In genomic region chr2:239326831-239327535, GRCh38 we compare ENCODE assay signal across 8 cellular contexts.
DNase-seq lines count a peak whose midpoint lies in the region; ATAC-seq and TF ChIP-seq lines count a peak whose summit lies in the region.

No MANE protein-coding gene starts in this region.

- no peaks in the 10 kb centered on the region for H3K27me3 Mint-ChIP-seq in CD8-positive, alpha-beta memory T cell

- no peaks in the 10 kb centered on the region for H3K27me3 ChIP-seq in CD8-positive, alpha-beta memory T cell (ENCODE audit: insufficient read depth, low read length, poor library complexity, severe bottlenecking)

- H3K4me3 Mint-ChIP-seq in CD8-positive, alpha-beta memory T cell: peak overlapping the region in 3 of 7 donors; percentile 16 to 28 (median 26)

- peak; percentile 79 for ATAC-seq in HG03097 (IDR thresholded peaks at IDR 0.05; ENCODE audit: low FRiP score, unreplicated experiment)
- ATAC-seq in GM21360 (IDR thresholded peaks at IDR 0.05; ENCODE audit: unreplicated experiment): no peak

- peaks cover 56% of the 10 kb centered on the region for H3K4me1 ChIP-seq in CD8-positive, alpha-beta memory T cell (ENCODE audit: insufficient read depth, low read length)

- TF ChIP-seq CTCF in epithelial cell of esophagus (IDR thresholded peaks at IDR 0.05; ENCODE audit: insufficient read depth, low read depth, low read length, missing control alignments): no peak

- H3K27ac Mint-ChIP-seq in CD8-positive, alpha-beta memory T cell: peak overlapping the region; percentile 72 to 94 (median 87)

- H3K36me3 Mint-ChIP-seq in CD8-positive, alpha-beta memory T cell: peaks cover 0 to 8% (median 1%) of the 10 kb centered on the region in 3 donors

- no peak overlapping the region for H3K27ac ChIP-seq in CD8-positive, alpha-beta memory T cell (ENCODE audit: low read depth, low read length)

- H3K4me3 ChIP-seq in CD8-positive, alpha-beta memory T cell (ENCODE audit: low read length): no peak overlapping the region
- H3K4me3 ChIP-seq in epithelial cell of esophagus (ENCODE audit: low read length): no peak overlapping the region

- H3K9me3 Mint-ChIP-seq in CD8-positive, alpha-beta memory T cell: no peaks in the 10 kb centered on the region

- H3K36me3 ChIP-seq in CD8-positive, alpha-beta memory T cell (ENCODE audit: insufficient read depth, low read length): no peaks in the 10 kb centered on the region

- POLR2A ChIA-PET in CD8-positive, alpha-beta memory T cell (lab: Charles Lee): no interaction called here

- no peaks in the 10 kb centered on the region for H3K9me3 ChIP-seq in CD8-positive, alpha-beta memory T cell (ENCODE audit: low read length)

- DNase-seq in CD8-positive, alpha-beta memory T cell: peak; percentile 26 to 76 (median 52)
- DNase-seq in activated CD4-positive, alpha-beta T cell treated with anti-CD3 and anti-CD28 coated beads, Interleukin-2, amount 50 U/mL, for 48 hours: peak; percentile 69 to 78
- DNase-seq in epithelial cell of esophagus (ENCODE audit: low read depth): peak; percentile 56
- DNase-seq in stimulated activated CD4-positive, alpha-beta T cell treated with anti-CD3 and anti-CD28 coated beads, Interleukin-1b, Interleukin-23, amount 100 ng/mL, for 48 hours: peak; percentile 83
- no peak for DNase-seq in NCI-H524 treated with DMSO at 0.1 percent for 48 hours (lab: John Stamatoyannopoulos, UW)
- DNase-seq in CD1c-positive myeloid dendritic cell (ENCODE audit: extremely low spot score): no peak

- H3K4me1 Mint-ChIP-seq in CD8-positive, alpha-beta memory T cell: peaks cover 47 to 66% (median 64%) of the 10 kb centered on the region in 3 donors

- CTCF ChIA-PET in CD8-positive, alpha-beta memory T cell (lab: Charles Lee): interaction anchor here (0.6 to 1.9 kb wide), 2 partner anchors 25 to 59 kb away, joined by 3 to 4 read pairs; no protein-coding TSS in a partner anchor

Comparison
In these comparisons a context has a peak if more than half of its experiments do, and no peak if none do; other contexts are left out.
1. DNase-seq: peak in CD8-positive, alpha-beta memory T cell (5 of 5), activated CD4-positive, alpha-beta T cell treated with anti-CD3 and anti-CD28 coated beads, Interleukin-2, amount 50 U/mL, for 48 hours (2 of 2), epithelial cell of esophagus (single experiment) and stimulated activated CD4-positive, alpha-beta T cell treated with anti-CD3 and anti-CD28 coated beads, Interleukin-1b, Interleukin-23, amount 100 ng/mL, for 48 hours (single experiment); none in NCI-H524 treated with DMSO at 0.1 percent for 48 hours (single experiment) and CD1c-positive myeloid dendritic cell (single experiment).